In the genomic region with DNA sequence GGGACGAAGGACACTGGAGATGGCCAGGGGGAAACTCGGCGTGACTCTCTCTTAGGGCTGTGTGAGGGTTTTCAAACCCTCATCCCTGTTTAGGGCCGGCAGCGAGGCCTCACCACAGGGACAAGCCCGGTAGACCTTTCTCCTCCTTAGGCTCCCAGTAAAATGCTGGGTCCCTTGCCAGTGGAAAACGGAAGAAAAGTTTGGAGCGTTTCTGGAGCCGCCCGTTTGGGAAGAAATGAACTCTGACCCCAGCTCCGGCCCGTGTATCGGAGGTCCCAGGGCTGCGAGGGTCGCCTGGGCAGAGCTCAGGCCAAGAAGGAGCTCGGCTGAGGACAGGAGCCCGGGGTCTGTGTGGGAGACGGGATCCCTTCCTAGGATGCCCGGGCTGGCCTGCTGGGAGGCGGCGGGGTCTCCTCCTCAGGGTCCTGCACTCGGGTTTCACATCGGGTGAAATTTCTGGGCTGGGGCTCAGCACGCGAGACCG, we compare ENCODE assay signal across 7 cellular contexts. TPM values are rescaled to one million over a fixed set of nuclear protein-coding genes. Genes with fewer than 3 reads are reported as not detected.
DNase-seq lines count a peak whose midpoint lies in the region; ATAC-seq and FAIRE-seq lines count a peak whose summit lies in the region.

No MANE protein-coding gene starts in this region.

- H3K36me3 ChIP-seq in mucosa of stomach (ENCODE audit: control insufficient read depth, insufficient read depth, low read length), result no peaks in the 10 kb centered on the region

- peak; percentile 64 for DNase-seq in NCI-H69 (lab: John Stamatoyannopoulos, UW)
- peak; percentile 36 for DNase-seq in dermis blood vessel endothelial cell
- no peak for DNase-seq in NCI-H774 (lab: John Stamatoyannopoulos, UW)
- DNase-seq in GM19239 (ENCODE audit: insufficient read length, low spot score), result no peak

- peak overlapping the region; percentile 83 for H3K9ac ChIP-seq in mucosa of stomach (ENCODE audit: low read length)

- peaks cover 5% of the 10 kb centered on the region for H3K4me1 ChIP-seq in mucosa of stomach (ENCODE audit: control insufficient read depth, insufficient read depth, low read length)

- no peaks in the 10 kb centered on the region for H3K9me3 ChIP-seq in mucosa of stomach (ENCODE audit: control insufficient read depth, low read length)

- FAIRE-seq in GM19239 (lab: Jason Lieb, UNC), result no peak

- ATAC-seq in GM21529 (IDR thresholded peaks at IDR 0.05; ENCODE audit: unreplicated experiment) (peak; percentile 11), GM21619 (IDR thresholded peaks at IDR 0.05; ENCODE audit: unreplicated experiment) (no peak)

- peaks cover 6% of the 10 kb centered on the region for H3K27me3 ChIP-seq in mucosa of stomach (ENCODE audit: control insufficient read depth, insufficient read depth, low read length)

- peak overlapping the region; percentile 71 for H3K4me3 ChIP-seq in mucosa of stomach (ENCODE audit: low read length)

RNA-seq across cellular contexts. Expression of a gene that starts 23.2 kb away (rescaled TPM):
- 6.6 and 14.6 TPM in 2 replicates for total RNA-seq in dermis blood vessel endothelial cell

RNA-seq across cellular contexts. Expression of a gene that starts 29.9 kb away (rescaled TPM):
- not detected in 2 replicates for total RNA-seq in dermis blood vessel endothelial cell

RNA-seq across cellular contexts. Expression of a gene that starts 45.7 kb away (rescaled TPM):
- total RNA-seq in dermis blood vessel endothelial cell, result 26.2 and 30.2 TPM in 2 replicates

RNA-seq across cellular contexts. Expression of a gene that starts 59.0 kb away (rescaled TPM):
- total RNA-seq in dermis blood vessel endothelial cell, result not detected in 2 replicates

Comparison
In these comparisons a context has a peak if more than half of its experiments do, and no peak if none do; other contexts are left out.
1. DNase-seq: peak in NCI-H69 (single experiment) and dermis blood vessel endothelial cell (single experiment); none in NCI-H774 (single experiment) and GM19239 (single experiment).